Comparison of ENCODE assay signal across 22 cellular contexts in genomic region chr4:16665942-16666586, GRCh38.
"Had no signal": no experiment of that assay in that cellular context is flagged by ENCODE, and none has a peak within 500 bp of the region (broad histone marks: within the 10 kb centered on the region; RNA-seq: fewer than 3 reads in every experiment).

No MANE protein-coding gene starts in this region.

- ATAC-seq: esophagus mucosa; gastrocnemius medialis; left lobe of liver; natural killer cell; psoas muscle; right cardiac atrium; stimulated activated effector memory CD8-positive, alpha-beta T cell treated with anti-CD3 and anti-CD28 coated beads, Interleukin-12 subunit alpha, Interleukin-12 subunit beta, amount 100 ng/mL, for 72 hours had no signal

- DNase-seq: cortex of kidney; effector CD4-positive, alpha-beta T cell; gastrocnemius medialis; head of caudate nucleus; kidney; natural killer cell; nucleus accumbens; psoas muscle; right cardiac atrium; sigmoid colon; stimulated activated CD4-positive, alpha-beta T cell treated with anti-CD3 and anti-CD28 coated beads, Interleukin-2, amount 100 ng/mL, for 24 hours; stimulated activated CD4-positive, alpha-beta T cell treated with anti-CD3 and anti-CD28 coated beads, Interleukin-4, amount 100 ng/mL, for 24 hours; stimulated activated naive CD4-positive, alpha-beta T cell treated with Interleukin-2 at 50 U/mL for 16 hours; stomach; upper lobe of left lung had no signal

- H3K4me3 ChIP-seq: gastrocnemius medialis, lung, psoas muscle, sigmoid colon, stomach, tibial nerve, upper lobe of left lung had no signal

- H3K27ac ChIP-seq: epithelial cell of prostate, gastrocnemius medialis, psoas muscle, sigmoid colon, stomach, tibial nerve had no signal

- H3K9me3 ChIP-seq: gastrocnemius medialis, psoas muscle, sigmoid colon, stomach, tibial nerve, upper lobe of left lung had no signal

- H3K36me3 ChIP-seq: gastrocnemius medialis, sigmoid colon, stomach, tibial nerve, upper lobe of left lung had no signal

- H3K9me3 Mint-ChIP-seq: stimulated activated effector memory CD8-positive, alpha-beta T cell treated with anti-CD3 and anti-CD28 coated beads, Interleukin-12 subunit alpha, Interleukin-12 subunit beta, amount 100 ng/mL, for 72 hours had no signal

- H3K27me3 ChIP-seq: gastrocnemius medialis, sigmoid colon, stomach, tibial nerve, upper lobe of left lung had no signal

- H3K4me1 Mint-ChIP-seq: memory B cell; natural killer cell; stimulated activated effector memory CD8-positive, alpha-beta T cell treated with anti-CD3 and anti-CD28 coated beads, Interleukin-12 subunit alpha, Interleukin-12 subunit beta, amount 100 ng/mL, for 72 hours had no signal

- H3K27me3 Mint-ChIP-seq: memory B cell had no signal

- H3K4me1 ChIP-seq: psoas muscle, sigmoid colon had no signal

- H3K27ac Mint-ChIP-seq: memory B cell; natural killer cell; stimulated activated effector memory CD8-positive, alpha-beta T cell treated with anti-CD3 and anti-CD28 coated beads, Interleukin-12 subunit alpha, Interleukin-12 subunit beta, amount 100 ng/mL, for 72 hours had no signal

- H3K36me3 Mint-ChIP-seq: memory B cell; natural killer cell; stimulated activated effector memory CD8-positive, alpha-beta T cell treated with anti-CD3 and anti-CD28 coated beads, Interleukin-12 subunit alpha, Interleukin-12 subunit beta, amount 100 ng/mL, for 72 hours had no signal

- H3K4me3 Mint-ChIP-seq: memory B cell; natural killer cell; stimulated activated effector memory CD8-positive, alpha-beta T cell treated with anti-CD3 and anti-CD28 coated beads, Interleukin-12 subunit alpha, Interleukin-12 subunit beta, amount 100 ng/mL, for 72 hours had no signal
